11 cellular contexts compared by ENCODE assay signal in genomic region chr7:83005410-83005809, GRCh38.
DNase-seq lines count a peak whose midpoint lies in the region; ATAC-seq and TF ChIP-seq lines count a peak whose summit lies in the region.
"Had no signal": no experiment of that assay in that cellular context is flagged by ENCODE, and none has a peak within 500 bp of the region (broad histone marks: within the 10 kb centered on the region; RNA-seq: fewer than 3 reads in every experiment).

No MANE protein-coding gene starts in this region.

- no peak overlapping the region for H3K27ac Mint-ChIP-seq in glutamatergic neuron (ENCODE audit: unreplicated experiment)
- H3K27ac Mint-ChIP-seq in stimulated activated effector memory CD8-positive, alpha-beta T cell treated with anti-CD3 and anti-CD28 coated beads, Interleukin-12 subunit alpha, Interleukin-12 subunit beta, amount 100 ng/mL, for 72 hours: no peak overlapping the region
- H3K27ac Mint-ChIP-seq in T-helper 17 cell: no peak overlapping the region
- H3K27ac Mint-ChIP-seq: activated naive CD4-positive, alpha-beta T cell treated with anti-CD3 and anti-CD28 coated beads, Interleukin-2, amount 50 U/mL, for 72 hours; CD14-positive monocyte had no signal

- TF ChIP-seq RAD21 in Ishikawa (IDR thresholded peaks at IDR 0.05; ENCODE audit: low read depth): 0 out of 2 replicates have a peak, but pooled peaks have one; percentile 16

- H3K9me3 Mint-ChIP-seq in glutamatergic neuron (ENCODE audit: unreplicated experiment): no peaks in the 10 kb centered on the region
- H3K9me3 Mint-ChIP-seq in stimulated activated effector memory CD8-positive, alpha-beta T cell treated with anti-CD3 and anti-CD28 coated beads, Interleukin-12 subunit alpha, Interleukin-12 subunit beta, amount 100 ng/mL, for 72 hours: peaks cover 15% of the 10 kb centered on the region

- no peak for DNase-seq in AG10803 (ENCODE audit: low read depth)
- DNase-seq in SK-N-DZ (ENCODE audit: low spot score): peak; percentile 25
- DNase-seq in glutamatergic neuron: no peak
- no peak for DNase-seq in NCI-H2029 treated with DMSO at 0.1 percent for 48 hours (lab: John Stamatoyannopoulos, UW)
- no peak for DNase-seq in stimulated activated effector memory CD8-positive, alpha-beta T cell treated with anti-CD3 and anti-CD28 coated beads, Interleukin-12 subunit alpha, Interleukin-12 subunit beta, amount 100 ng/mL, for 72 hours (ENCODE audit: low spot score in 2 of 2)
- DNase-seq in T-helper 17 cell: no peak

- ATAC-seq in stimulated activated effector memory CD8-positive, alpha-beta T cell treated with anti-CD3 and anti-CD28 coated beads, Interleukin-12 subunit alpha, Interleukin-12 subunit beta, amount 100 ng/mL, for 72 hours: no peak
- no peak for ATAC-seq in T-helper 17 cell
- no peak for ATAC-seq in GM18511 (IDR thresholded peaks at IDR 0.05; ENCODE audit: unreplicated experiment)
- ATAC-seq: activated naive CD4-positive, alpha-beta T cell treated with anti-CD3 and anti-CD28 coated beads, Interleukin-2, amount 50 U/mL, for 72 hours had no signal

- peaks cover 2% of the 10 kb centered on the region for H3K36me3 Mint-ChIP-seq in glutamatergic neuron (ENCODE audit: unreplicated experiment)
- no peaks in the 10 kb centered on the region for H3K36me3 Mint-ChIP-seq in stimulated activated effector memory CD8-positive, alpha-beta T cell treated with anti-CD3 and anti-CD28 coated beads, Interleukin-12 subunit alpha, Interleukin-12 subunit beta, amount 100 ng/mL, for 72 hours
- H3K36me3 Mint-ChIP-seq in T-helper 17 cell (ENCODE audit: low read depth): no peaks in the 10 kb centered on the region
- H3K36me3 Mint-ChIP-seq: activated naive CD4-positive, alpha-beta T cell treated with anti-CD3 and anti-CD28 coated beads, Interleukin-2, amount 50 U/mL, for 72 hours; CD14-positive monocyte had no signal

- TF ChIP-seq CTCF in AG10803 (conservative IDR thresholded peaks at IDR 0.05; ENCODE audit: low read length) (0 out of 2 replicates have a peak, but pooled peaks have one; percentile 7), glutamatergic neuron (IDR thresholded peaks at IDR 0.05; ENCODE audit: partially characterized antibody, unreplicated experiment) (peak; percentile 61)

- H3K9me3 ChIP-seq in T-helper 17 cell (ENCODE audit: control insufficient read depth, low read length, poor library complexity, severe bottlenecking): no peaks in the 10 kb centered on the region
- H3K9me3 ChIP-seq: vagina had no signal

- no peak overlapping the region for H3K4me3 ChIP-seq in AG10803 (ENCODE audit: low read length)
- H3K4me3 ChIP-seq: vagina had no signal

- no peak overlapping the region for H3K4me3 Mint-ChIP-seq in glutamatergic neuron (ENCODE audit: unreplicated experiment)
- H3K4me3 Mint-ChIP-seq in stimulated activated effector memory CD8-positive, alpha-beta T cell treated with anti-CD3 and anti-CD28 coated beads, Interleukin-12 subunit alpha, Interleukin-12 subunit beta, amount 100 ng/mL, for 72 hours: no peak overlapping the region
- H3K4me3 Mint-ChIP-seq in T-helper 17 cell: no peak overlapping the region
- H3K4me3 Mint-ChIP-seq: CD14-positive monocyte had no signal

- TF ChIP-seq EP300 in Ishikawa (IDR thresholded peaks at IDR 0.05; ENCODE audit: borderline replicate concordance): no peak

- no peaks in the 10 kb centered on the region for H3K4me1 Mint-ChIP-seq in glutamatergic neuron (ENCODE audit: low read depth, unreplicated experiment)
- no peaks in the 10 kb centered on the region for H3K4me1 Mint-ChIP-seq in stimulated activated effector memory CD8-positive, alpha-beta T cell treated with anti-CD3 and anti-CD28 coated beads, Interleukin-12 subunit alpha, Interleukin-12 subunit beta, amount 100 ng/mL, for 72 hours
- H3K4me1 Mint-ChIP-seq in T-helper 17 cell: no peaks in the 10 kb centered on the region
- H3K4me1 Mint-ChIP-seq: CD14-positive monocyte had no signal

- H3K27me3 Mint-ChIP-seq in glutamatergic neuron (ENCODE audit: unreplicated experiment): no peaks in the 10 kb centered on the region
- H3K27me3 Mint-ChIP-seq in T-helper 17 cell: no peaks in the 10 kb centered on the region

TF ChIP-seq in Ishikawa, 13 proteins besides CTCF, POLR2A, EP300 and RAD21:
- TF ChIP-seq MAX (IDR thresholded peaks at IDR 0.05): no peak
- TF ChIP-seq FOXM1 (IDR thresholded peaks at IDR 0.05; ENCODE audit: borderline replicate concordance, low read depth): no peak
- no peak for TF ChIP-seq CEBPB (IDR thresholded peaks at IDR 0.05)
